In the genomic region with DNA sequence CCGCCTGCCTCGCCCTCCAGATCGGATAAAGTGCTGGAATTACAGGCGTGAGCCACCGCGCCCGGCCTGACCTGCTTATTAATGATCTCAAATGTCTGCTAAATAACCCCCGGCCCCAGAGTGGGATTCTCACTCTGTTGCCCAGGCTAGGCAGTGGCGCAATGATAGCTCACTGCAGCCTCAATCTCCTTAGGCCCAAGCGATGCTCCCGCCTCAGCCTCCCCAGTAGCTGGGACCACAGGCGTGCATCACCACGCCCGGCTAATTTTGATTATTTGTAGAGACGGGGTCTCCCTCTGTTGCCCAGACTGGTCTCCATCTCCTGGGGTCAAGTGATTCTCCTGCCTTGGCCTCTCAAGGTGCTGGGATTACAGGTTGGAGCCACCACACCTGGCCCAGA, we compare ENCODE assay signal across 8 cellular contexts. TPM values are rescaled to one million over a fixed set of nuclear protein-coding genes. Genes with fewer than 3 reads are reported as not detected.
DNase-seq lines count a peak whose midpoint lies in the region; ATAC-seq, FAIRE-seq and TF ChIP-seq lines count a peak whose summit lies in the region.

No MANE protein-coding gene starts in this region.

- peak overlapping the region; percentile 98 for H3K4me3 ChIP-seq in A673 (ENCODE audit: low read depth, low read length, poor library complexity, severe bottlenecking)
- H3K4me3 ChIP-seq in HFF-Myc (replicated peaks; ENCODE audit: low read depth, low read length): peak overlapping the region; percentile 79
- peak overlapping the region; percentile 72 for H3K4me3 ChIP-seq in astrocyte (ENCODE audit: insufficient read depth, low read depth, low read length)

- H3K36me3 ChIP-seq in A673 (ENCODE audit: insufficient read depth, low read length, poor library complexity, severe bottlenecking) (peaks cover 7% of the 10 kb centered on the region), astrocyte (ENCODE audit: insufficient read depth, low read length) (no peaks in the 10 kb centered on the region)

- H3K4me1 ChIP-seq in A673 (ENCODE audit: insufficient read depth, low read length, poor library complexity, severe bottlenecking) (peaks cover 55% of the 10 kb centered on the region), astrocyte (ENCODE audit: insufficient read depth, low read length) (peaks cover 42% of the 10 kb centered on the region)

- CTCF ChIA-PET in A673 (lab: Charles Lee): interaction anchor here (0.5 to 1.0 kb wide), 4 partner anchors 12 to 710 kb away, joined by 3 to 5 read pairs (median 4); no protein-coding TSS in a partner anchor

- H3K9me3 ChIP-seq in A673 (ENCODE audit: low read depth, low read length, poor library complexity, severe bottlenecking) (no peaks in the 10 kb centered on the region), astrocyte (ENCODE audit: insufficient read depth, low read depth, low read length) (no peaks in the 10 kb centered on the region)

- BruUV-seq in A673 (replicated peaks; lab: Mats Ljungman, UMichigan): no TSS peak

- no peaks in the 10 kb centered on the region for H3K27me3 Mint-ChIP-seq in astrocyte (ENCODE audit: low read depth, unreplicated experiment)
- peaks cover 10 to 14% of the 10 kb centered on the region in 2 donors for H3K27me3 Mint-ChIP-seq in natural killer cell (ENCODE audit: low read depth in 2 of 2)

- H3K27me3 ChIP-seq in A673 (replicated peaks; ENCODE audit: insufficient read depth, low read depth, low read length, poor library complexity) (no peaks in the 10 kb centered on the region), astrocyte (ENCODE audit: insufficient read depth, low read length) (no peaks in the 10 kb centered on the region)

- H3K4me3 Mint-ChIP-seq in astrocyte (ENCODE audit: unreplicated experiment) (peak overlapping the region; percentile 86), natural killer cell (peak overlapping the region; percentile 95)

- POLR2A ChIA-PET in A673 (lab: Charles Lee; ENCODE audit: low non-redundant PET): no interaction called here

- peak overlapping the region; percentile 98 for H3K4me2 ChIP-seq in astrocyte (ENCODE audit: low read length)

- H3K9ac ChIP-seq in astrocyte (ENCODE audit: low read length): peak overlapping the region; percentile 81

- no peak for ATAC-seq in natural killer cell
- no peak for ATAC-seq in activated CD4-positive, CD25-positive, alpha-beta regulatory T cell treated with anti-CD3 and anti-CD28 coated beads, Interleukin-2, amount 50 U/mL, for 24 hours

- H3K27ac Mint-ChIP-seq in astrocyte (ENCODE audit: unreplicated experiment) (peak overlapping the region; percentile 34), natural killer cell (peak overlapping the region; percentile 86 to 89)

- H2AFZ ChIP-seq in astrocyte (ENCODE audit: low read depth, low read length): no peak overlapping the region

- peaks cover 33% of the 10 kb centered on the region for H3K79me2 ChIP-seq in astrocyte (ENCODE audit: insufficient read depth, low read length)

- DNase-seq in A673 (ENCODE audit: low spot score) (no peak), HFF-Myc (ENCODE audit: extremely low read depth, low read depth) (no peak), astrocyte (ENCODE audit: low read depth) (no peak), natural killer cell (no peak), posterior vena cava (ENCODE audit: low spot score) (no peak), GM03348 (ENCODE audit: low spot score) (no peak)
- no peak for DNase-seq in activated CD4-positive, alpha-beta T cell treated with anti-CD3 and anti-CD28 coated beads for 48 hours

- H3K27ac ChIP-seq in A673 (ENCODE audit: low read depth, low read length, poor library complexity, severe bottlenecking): peak overlapping the region; percentile 95
- H3K27ac ChIP-seq in astrocyte (ENCODE audit: low read depth, low read length): no peak overlapping the region

- intact Hi-C loops in A673 (cut with micrococcal nuclease; ENCODE audit: unreplicated experiment): loop anchor here (2.0 to 10.0 kb wide), 4 partner anchors 216 to 376 kb away; a partner anchor contains a TSS
- intact Hi-C loops in natural killer cell (cut with micrococcal nuclease): loop anchor here (2.0 to 10.0 kb wide), 2 partner anchors 136 to 316 kb away; a partner anchor contains a TSS
- intact Hi-C loops in posterior vena cava (cut with DNase I): no loop called here

- TF ChIP-seq CTCF in A673 (conservative IDR thresholded peaks at IDR 0.05; ENCODE audit: low read depth, low read length): no peak
- TF ChIP-seq CTCF in HFF-Myc (IDR thresholded peaks at IDR 0.05; ENCODE audit: low read depth, low read length, missing control alignments): no peak
- no peak for TF ChIP-seq CTCF in astrocyte (IDR thresholded peaks at IDR 0.05; ENCODE audit: insufficient read depth, low read depth, low read length)
- no peak for TF ChIP-seq CTCF in natural killer cell (IDR thresholded peaks at IDR 0.05)

- no peaks in the 10 kb centered on the region for H3K36me3 Mint-ChIP-seq in astrocyte (ENCODE audit: low read depth, unreplicated experiment)
- no peaks in the 10 kb centered on the region for H3K36me3 Mint-ChIP-seq in natural killer cell

- H3K4me1 Mint-ChIP-seq in astrocyte (ENCODE audit: low read depth, unreplicated experiment) (peaks cover 5% of the 10 kb centered on the region), natural killer cell (peaks cover 21 to 35% of the 10 kb centered on the region in 2 donors)

- peaks cover 40% of the 10 kb centered on the region for H4K20me1 ChIP-seq in astrocyte (ENCODE audit: insufficient read depth, low read length)

- H3K9me3 Mint-ChIP-seq in astrocyte (ENCODE audit: unreplicated experiment) (no peaks in the 10 kb centered on the region), natural killer cell (no peaks in the 10 kb centered on the region)

- no peak for FAIRE-seq in astrocyte (lab: Jason Lieb, UNC)

RNA-seq across cellular contexts. Expression of a gene that starts 0.6 kb away (rescaled TPM):
- total RNA-seq in A673 (2021): 237 and 250 TPM in 2 replicates
- 154 and 170 TPM in 2 replicates for total RNA-seq in astrocyte
- total RNA-seq in natural killer cell: 100 to 1,000 TPM in 2 of 3 donors, 10 to 100 TPM in 1; 88.6 to 119 (median 104) TPM
- total RNA-seq in posterior vena cava: 100 to 1,000 TPM; 125 to 137 TPM

RNA-seq across cellular contexts. Expression of a gene that starts 3.1 kb away (rescaled TPM):
- total RNA-seq in A673 (2021): 13.3 and 15.0 TPM in 2 replicates
- total RNA-seq in astrocyte: 18.8 and 19.8 TPM in 2 replicates
- total RNA-seq in natural killer cell: under 1 TPM in 2 of 3 donors, not detected in 1; 0.14 to 0.41 TPM
- total RNA-seq in posterior vena cava: 1 to 10 TPM; 1.5 to 2.7 TPM

RNA-seq across cellular contexts. Expression of a gene that starts 7.5 kb away (rescaled TPM):
- total RNA-seq in A673 (2021): 156 and 169 TPM in 2 replicates
- 119 and 141 TPM in 2 replicates for total RNA-seq in astrocyte
- 100 to 1,000 TPM; 296 to 367 (median 314) TPM for total RNA-seq in natural killer cell
- 10 to 100 TPM; 76.5 to 86.3 TPM for total RNA-seq in posterior vena cava

RNA-seq across cellular contexts. Expression of a gene that starts 28.2 kb away (rescaled TPM):
- total RNA-seq in A673 (2021) (287 and 386 TPM in 2 replicates), astrocyte (184 and 215 TPM in 2 replicates), natural killer cell (100 to 1,000 TPM; 410 to 454 (median 440) TPM), posterior vena cava (100 to 1,000 TPM; 447 to 636 TPM)

RNA-seq across cellular contexts. Expression of a gene that starts 34.4 kb away (rescaled TPM):
- total RNA-seq in A673 (2021) (69.4 and 88.6 TPM in 2 replicates), astrocyte (50.5 and 50.8 TPM in 2 replicates), natural killer cell (10 to 100 TPM; 26.6 to 33.4 (median 27.1) TPM), posterior vena cava (10 to 100 TPM; 25.2 to 27.2 TPM)

Comparison
In these comparisons a context has a peak if more than half of its experiments do, and no peak if none do; other contexts are left out.
1. intact Hi-C loops: an anchor here in A673 (2.0 to 10.0 kb wide) and natural killer cell (2.0 to 10.0 kb wide); none called in posterior vena cava.